In the genomic region with DNA sequence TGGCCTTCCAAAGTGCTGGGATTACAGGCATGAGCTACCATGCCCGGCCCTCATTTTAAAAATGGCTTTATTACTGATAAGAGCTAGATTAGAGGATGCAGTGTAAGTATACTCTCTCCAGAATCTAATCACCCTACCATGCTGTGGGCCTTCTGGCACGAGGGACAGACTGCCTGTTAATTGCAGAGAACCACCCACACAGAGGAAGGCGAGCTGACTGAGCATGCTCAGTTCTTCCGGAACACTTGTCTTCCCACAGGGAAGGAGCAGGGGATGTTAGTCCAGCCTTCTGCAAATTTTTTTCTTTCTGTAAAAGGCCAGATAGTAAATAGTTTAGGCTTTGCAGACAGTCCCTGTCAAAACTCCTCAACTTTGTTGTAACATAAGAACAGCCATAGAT, we compare ENCODE assay signal across 19 cellular contexts. TPM values are rescaled to one million over a fixed set of nuclear protein-coding genes. Genes with fewer than 3 reads are reported as not detected.
DNase-seq lines count a peak whose midpoint lies in the region; ATAC-seq and TF ChIP-seq lines count a peak whose summit lies in the region.
"Had no signal": no experiment of that assay in that cellular context is flagged by ENCODE, and none has a peak within 500 bp of the region (broad histone marks: within the 10 kb centered on the region; RNA-seq: fewer than 3 reads in every experiment).

No MANE protein-coding gene starts in this region.

- WGBS in psoas muscle, 3 donors = 67 to 75% (median 71%) methylated on average over 4 of the region's 4 CpGs

- H3K4me1 ChIP-seq in HEK293 (ENCODE audit: control insufficient read depth, insufficient read depth, low read length) (no peaks in the 10 kb centered on the region; the same call in 1 of the 2 replicates), psoas muscle (no peaks in the 10 kb centered on the region)

- H3K27me3 ChIP-seq in psoas muscle (ENCODE audit: insufficient read depth in 3 of 3, low read length in 2 of 3) = no peaks in the 10 kb centered on the region

- H3K4me3 Mint-ChIP-seq in glutamatergic neuron (ENCODE audit: unreplicated experiment) = no peak overlapping the region
- H3K4me3 Mint-ChIP-seq: CD8-positive, alpha-beta memory T cell; IgD-negative memory B cell had no signal

- H3K27me3 Mint-ChIP-seq in glutamatergic neuron (ENCODE audit: unreplicated experiment) = no peaks in the 10 kb centered on the region
- H3K27me3 Mint-ChIP-seq: IgD-negative memory B cell had no signal

- H3K4me3 ChIP-seq in HEK293 (ENCODE audit: low read depth, low read length) (no peak overlapping the region), psoas muscle (no peak overlapping the region)

- POLR2A ChIA-PET in HEK293 (lab: Yijun Ruan, JAX) = no interaction called here

- DNase-seq in NCI-H82 (lab: John Stamatoyannopoulos, UW) (peak; percentile 83), glutamatergic neuron (peak; percentile 20), occipital lobe (lab: John Stamatoyannopoulos, UW) (peak; percentile 28), RPMI8226 (no peak), psoas muscle (no peak)
- DNase-seq: Calu3; CD8-positive, alpha-beta memory T cell; DMS53; GF-D8; NCI-H1105; NCI-H146; NCI-H2029; NCI-H526 treated with DMSO at 0.1 percent for 48 hours; SIG-M5 had no signal

- H3K36me3 ChIP-seq in HEK293 (ENCODE audit: control insufficient read depth in 2 of 2, insufficient read depth in 1 of 2, low read length in 2 of 2) (no peaks in the 10 kb centered on the region; a peak in 1 of 3 replicates), psoas muscle (ENCODE audit: insufficient read depth in 1 of 2, low read depth in 1 of 2) (peaks cover 3 to 13% of the 10 kb centered on the region in 2 donors)

- no peaks in the 10 kb centered on the region for H3K4me1 Mint-ChIP-seq in glutamatergic neuron (ENCODE audit: low read depth, unreplicated experiment)

- H3K9me3 Mint-ChIP-seq in glutamatergic neuron (ENCODE audit: unreplicated experiment) = no peaks in the 10 kb centered on the region
- H3K9me3 Mint-ChIP-seq: CD8-positive, alpha-beta memory T cell; IgD-negative memory B cell had no signal

- intact Hi-C loops in psoas muscle (cut with DNase I) = no loop called here

- ATAC-seq in HG02885 (IDR thresholded peaks at IDR 0.05; ENCODE audit: poor library complexity, unreplicated experiment) (no peak), psoas muscle (no peak)
- ATAC-seq: HCT116 had no signal

- TF ChIP-seq CTCF in HEK293 (tag by site-specific recombination; IDR thresholded peaks at IDR 0.05) = no peak
- TF ChIP-seq CTCF in glutamatergic neuron (IDR thresholded peaks at IDR 0.05; ENCODE audit: partially characterized antibody, unreplicated experiment) = no peak
- TF ChIP-seq CTCF in psoas muscle (IDR thresholded peaks at IDR 0.05) = no peak

- H3K27ac ChIP-seq in HEK293 (ENCODE audit: extremely low read depth, low read depth, low read length) = no peak overlapping the region
- H3K27ac ChIP-seq in psoas muscle = no peak overlapping the region
- H3K27ac ChIP-seq: C4-2B had no signal

- no peak overlapping the region for H3K27ac Mint-ChIP-seq in glutamatergic neuron (ENCODE audit: unreplicated experiment)
- H3K27ac Mint-ChIP-seq: CD8-positive, alpha-beta memory T cell; IgD-negative memory B cell had no signal

- H3K36me3 Mint-ChIP-seq in glutamatergic neuron (ENCODE audit: unreplicated experiment) = no peaks in the 10 kb centered on the region

- CTCF ChIA-PET in HEK293 (lab: Yijun Ruan, JAX) = interaction anchor here (0.6 to 2.8 kb wide), 6 partner anchors 8 to 145 kb away, joined by 3 to 7 read pairs (median 4); no protein-coding TSS in a partner anchor

- H3K9me3 ChIP-seq in HEK293 (ENCODE audit: control insufficient read depth, insufficient read depth, low read depth, low read length) (no peaks in the 10 kb centered on the region), psoas muscle (no peaks in the 10 kb centered on the region)

TF ChIP-seq in HEK293, 187 proteins besides CTCF, POLR2A, EP300 and RAD21:
- TF ChIP-seq ZFHX2 (tag by site-specific recombination; conservative IDR thresholded peaks at IDR 0.05) = peak; percentile 57; the same call in 1 of the 2 replicates
- TF ChIP-seq ZNF843 (tag by site-specific recombination; IDR thresholded peaks at IDR 0.05) = no peak
- TF ChIP-seq ZNF416 (tag by site-specific recombination; IDR thresholded peaks at IDR 0.05) = no peak
- TF ChIP-seq ZNF658 (tag by site-specific recombination; IDR thresholded peaks at IDR 0.05) = no peak
- TF ChIP-seq EGR2 (tag by site-specific recombination; IDR thresholded peaks at IDR 0.05; ENCODE audit: low read depth) = peak; percentile 25; the same call in 1 of the 2 replicates
- TF ChIP-seq YY2 (tag by site-specific recombination; IDR thresholded peaks at IDR 0.05) = no peak
- no peak for TF ChIP-seq ZNF148 (tag by site-specific recombination; IDR thresholded peaks at IDR 0.05; ENCODE audit: borderline replicate concordance)
- TF ChIP-seq, protein P1, sequence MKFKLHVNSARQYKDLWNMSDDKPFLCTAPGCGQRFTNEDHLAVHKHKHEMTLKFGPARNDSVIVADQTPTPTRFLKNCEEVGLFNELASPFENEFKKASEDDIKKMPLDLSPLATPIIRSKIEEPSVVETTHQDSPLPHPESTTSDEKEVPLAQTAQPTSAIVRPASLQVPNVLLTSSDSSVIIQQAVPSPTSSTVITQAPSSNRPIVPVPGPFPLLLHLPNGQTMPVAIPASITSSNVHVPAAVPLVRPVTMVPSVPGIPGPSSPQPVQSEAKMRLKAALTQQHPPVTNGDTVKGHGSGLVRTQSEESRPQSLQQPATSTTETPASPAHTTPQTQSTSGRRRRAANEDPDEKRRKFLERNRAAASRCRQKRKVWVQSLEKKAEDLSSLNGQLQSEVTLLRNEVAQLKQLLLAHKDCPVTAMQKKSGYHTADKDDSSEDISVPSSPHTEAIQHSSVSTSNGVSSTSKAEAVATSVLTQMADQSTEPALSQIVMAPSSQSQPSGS (tag by site-specific recombination; IDR thresholded peaks at IDR 0.05; ENCODE audit: low read depth) = no peak
- no peak for TF ChIP-seq ZNF404 (tag by site-specific recombination; IDR thresholded peaks at IDR 0.05)
- TF ChIP-seq HOXA7 (CRISPR knock-in tag; IDR thresholded peaks at IDR 0.05; ENCODE audit: borderline replicate concordance) = no peak
- TF ChIP-seq ZNF529 (tag by site-specific recombination; IDR thresholded peaks at IDR 0.05; ENCODE audit: insufficient replicate concordance) = no peak
TF ChIP-seq in HEK293: peak in this region for 2.

RNA-seq across cellular contexts. Expression of gene ALDH5A1, which starts 48.9 kb away (rescaled TPM):
- total RNA-seq in glutamatergic neuron (ENCODE audit: unreplicated experiment) (1.2 TPM), occipital lobe (12.2 TPM), psoas muscle (10 to 100 TPM; 16.7 to 41.7 (median 34.6) TPM)
- polyA plus RNA-seq in psoas muscle = 10 to 100 TPM in 1 of 3 donors, 1 to 10 TPM in 2; 3.5 to 10.7 (median 8.6) TPM

RNA-seq across cellular contexts. Expression of gene GPLD1, which starts 54.3 kb away (rescaled TPM):
- 2.0 TPM for total RNA-seq in glutamatergic neuron (ENCODE audit: unreplicated experiment)
- 12.6 TPM for total RNA-seq in occipital lobe
- 1 to 10 TPM in 1 of 4 donors, under 1 TPM in 3; 0.38 to 1.1 (median 0.81) TPM for total RNA-seq in psoas muscle
- polyA plus RNA-seq in psoas muscle = under 1 TPM; 0.25 to 0.30 (median 0.28) TPM

Comparison
In these comparisons a context has a peak if more than half of its experiments do, and no peak if none do; other contexts are left out.
1. DNase-seq: peak in NCI-H82 (single experiment), glutamatergic neuron (single experiment) and occipital lobe (single experiment); none in RPMI8226 (single experiment) and psoas muscle (0 of 2).